22 cellular contexts compared by ENCODE assay signal in the genomic region with DNA sequence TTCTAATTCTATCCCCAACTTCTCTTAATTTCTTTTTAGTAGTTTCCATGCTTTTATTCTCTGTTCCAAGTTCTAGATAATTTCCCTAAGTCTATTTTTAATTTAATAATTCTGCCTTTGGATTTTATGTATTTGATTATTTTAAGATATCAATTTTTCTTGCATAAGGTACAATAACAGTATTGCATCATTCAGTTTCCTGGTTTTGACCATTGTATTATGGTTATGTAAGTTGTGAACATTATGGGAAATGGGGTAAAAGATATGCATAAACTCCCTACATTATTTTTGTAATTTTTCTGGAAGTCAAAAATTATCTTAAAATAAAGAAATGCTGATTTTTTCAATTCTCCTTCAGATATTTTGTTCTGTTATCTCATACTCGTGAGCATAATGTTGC. TPM values are rescaled to one million over a fixed set of nuclear protein-coding genes. Genes with fewer than 3 reads are reported as not detected.
DNase-seq lines count a peak whose midpoint lies in the region; ATAC-seq, FAIRE-seq and TF ChIP-seq lines count a peak whose summit lies in the region.
"Had no signal": no experiment of that assay in that cellular context is flagged by ENCODE, and none has a peak within 500 bp of the region (broad histone marks: within the 10 kb centered on the region; RNA-seq: fewer than 3 reads in every experiment).

No MANE protein-coding gene starts in this region.

- H3K79me2 ChIP-seq in HepG2 (ENCODE audit: insufficient read depth, low read length) (no peaks in the 10 kb centered on the region), K562 (ENCODE audit: control insufficient read depth, insufficient read depth, low read length) (no peaks in the 10 kb centered on the region)

- H3K9me3 ChIP-seq in HepG2 (ENCODE audit: low read length) (no peaks in the 10 kb centered on the region), right lobe of liver (no peaks in the 10 kb centered on the region), K562 (replicated peaks; ENCODE audit: control insufficient read depth, insufficient read depth, low read depth, low read length) (no peaks in the 10 kb centered on the region), small intestine (ENCODE audit: control insufficient read depth, low read depth) (no peaks in the 10 kb centered on the region), MG63 (no peaks in the 10 kb centered on the region)
- H3K9me3 ChIP-seq: A549; BE2C; BLaER1 treated with 17β-estradiol and CSF1 and Interleukin-3, amounts not matched to agents 10 nM and 100 nM had no signal

- H3K9ac ChIP-seq in HepG2 (ENCODE audit: insufficient read depth, low read depth, low read length) (no peak overlapping the region), K562 (ENCODE audit: insufficient read depth in 1 of 2, low read depth in 2 of 2, low read length in 2 of 2) (no peak overlapping the region)
- H3K9ac ChIP-seq: BLaER1 treated with 17β-estradiol and CSF1 and Interleukin-3, amounts not matched to agents 10 nM and 100 nM; GM23248 had no signal

- POLR2A ChIA-PET in HepG2 (lab: Yijun Ruan, JAX) (no interaction called here), K562 (lab: Yijun Ruan, JAX) (no interaction called here)

- no peaks in the 10 kb centered on the region for H3K36me3 ChIP-seq in HepG2 (replicated peaks in 1 of 2; ENCODE audit: control insufficient read depth in 1 of 2, insufficient read depth in 2 of 2, low read length in 2 of 2)
- H3K36me3 ChIP-seq in right lobe of liver = no peaks in the 10 kb centered on the region
- H3K36me3 ChIP-seq in K562 (ENCODE audit: control insufficient read depth, insufficient read depth, low read length) = no peaks in the 10 kb centered on the region
- H3K36me3 ChIP-seq in small intestine (ENCODE audit: control insufficient read depth in 2 of 2, insufficient read depth in 2 of 2, low read length in 2 of 2) = no peaks in the 10 kb centered on the region
- H3K36me3 ChIP-seq in MG63 = no peaks in the 10 kb centered on the region
- H3K36me3 ChIP-seq: BE2C; BLaER1 treated with 17β-estradiol and CSF1 and Interleukin-3, amounts not matched to agents 10 nM and 100 nM had no signal

- WGBS in HepG2 (ENCODE audit: low lambda C conversion rate) = 50% methylated on average over 1 of the region's 1 CpG
- WGBS in right lobe of liver (ENCODE audit: insufficient coverage, low coverage, low lambda C conversion rate, missing lambda C conversion rate) = 85% methylated on average over 1 of the region's 1 CpG
- WGBS in K562 (ENCODE audit: insufficient coverage, low coverage, missing lambda C conversion rate) = 8% methylated on average over 1 of the region's 1 CpG
- WGBS in small intestine, 3 donors = 63 to 94% (median 93%) methylated on average over 1 of the region's 1 CpG

- CTCF ChIA-PET in HepG2 (lab: Yijun Ruan, JAX; ENCODE audit: low intra/inter-chr PET ratio, low total read pairs) (no interaction called here), K562 (lab: Yijun Ruan, JAX; ENCODE audit: low intra/inter-chr PET ratio) (no interaction called here)

- no peak overlapping the region for H2AFZ ChIP-seq in HepG2 (ENCODE audit: low read length)
- H2AFZ ChIP-seq in K562 (ENCODE audit: low read depth, low read length) = no peak overlapping the region
- H2AFZ ChIP-seq: GM23248 had no signal

- in situ Hi-C loops in HepG2 (cut with HindIII; ENCODE audit: extremely low pct_ligation_motif_present, low pct_unique_long_range_greater_than_20kb) = no loop called here
- in situ Hi-C loops in K562 (cut with MboI) = no loop called here

- H3K27me3 ChIP-seq in HepG2 (ENCODE audit: control insufficient read depth in 1 of 2, insufficient read depth in 2 of 2, low read length in 2 of 2) (no peaks in the 10 kb centered on the region), right lobe of liver (no peaks in the 10 kb centered on the region), K562 (ENCODE audit: control insufficient read depth in 2 of 2, insufficient read depth in 2 of 2, low read length in 2 of 2) (no peaks in the 10 kb centered on the region), small intestine (ENCODE audit: control insufficient read depth in 2 of 2, insufficient read depth in 2 of 2, low read length in 2 of 2) (no peaks in the 10 kb centered on the region), MG63 (no peaks in the 10 kb centered on the region)
- H3K27me3 ChIP-seq: BE2C; BLaER1 treated with 17β-estradiol and CSF1 and Interleukin-3, amounts not matched to agents 10 nM and 100 nM had no signal

- FAIRE-seq in HepG2 (lab: Jason Lieb, UNC) (no peak), K562 (lab: Jason Lieb, UNC) (no peak), small intestine (lab: Jason Lieb, UNC) (peak; percentile 26)
- FAIRE-seq: A549, GM12892, GM19239, H1 had no signal

- no peak for TF ChIP-seq RAD21 in HepG2 (CRISPR knock-in tag; IDR thresholded peaks at IDR 0.05)
- TF ChIP-seq RAD21 in K562 (CRISPR knock-in tag; conservative IDR thresholded peaks at IDR 0.05 in 1 of 2, IDR thresholded peaks at IDR 0.05 in 1 of 2) = no peak

- no peak for TF ChIP-seq CTCF in HepG2 (CRISPR knock-in tag; IDR thresholded peaks at IDR 0.05)
- no peak for TF ChIP-seq CTCF in right lobe of liver (IDR thresholded peaks at IDR 0.05)
- TF ChIP-seq CTCF in K562 (IDR thresholded peaks at IDR 0.05 in 2 of 3, conservative IDR thresholded peaks at IDR 0.05 in 1 of 3; ENCODE audit: insufficient read depth in 2 of 3, low read depth in 1 of 3, low read length in 3 of 3) = no peak

- intact Hi-C loops in HepG2 (cut with micrococcal nuclease; ENCODE audit: unreplicated experiment) (loop anchor here (10.0 kb wide), 1 partner anchor 324 kb away; no protein-coding TSS in a partner anchor), right lobe of liver (cut with DNase I) (no loop called here), K562 (cut with micrococcal nuclease) (loop anchor here (10.0 kb wide), 1 partner anchor 144 kb away; no protein-coding TSS in a partner anchor)

- ATAC-seq in HepG2 (no peak), right lobe of liver (no peak), K562 (no peak)
- ATAC-seq: A549 had no signal

- H3K4me1 ChIP-seq in HepG2 (ENCODE audit: insufficient read depth, low read length) (no peaks in the 10 kb centered on the region), right lobe of liver (no peaks in the 10 kb centered on the region), K562 (replicated peaks in 1 of 2; ENCODE audit: control insufficient read depth in 2 of 2, insufficient read depth in 2 of 2, low read length in 2 of 2) (no peaks in the 10 kb centered on the region), small intestine (ENCODE audit: control insufficient read depth in 2 of 2, insufficient read depth in 1 of 2, low read depth in 1 of 2, low read length in 1 of 2) (no peaks in the 10 kb centered on the region)
- H3K4me1 ChIP-seq: A549; BE2C; BLaER1 treated with 17β-estradiol and CSF1 and Interleukin-3, amounts not matched to agents 10 nM and 100 nM had no signal

- TF ChIP-seq POLR2A in HepG2 (IDR thresholded peaks at IDR 0.05; ENCODE audit: insufficient read depth in 1 of 2, low read depth in 2 of 2, low read length in 2 of 2) (no peak), right lobe of liver (IDR thresholded peaks at IDR 0.05) (no peak), K562 (conservative IDR thresholded peaks at IDR 0.05) (no peak)

- DNase-seq in HepG2 (ENCODE audit: low spot score) (no peak), right lobe of liver (no peak), K562 (ENCODE audit: extremely low read depth in 1 of 4, low spot score in 3 of 4) (no peak), small intestine (no peak), MG63 (no peak), ecto neural progenitor cell (ENCODE audit: low spot score) (no peak)
- DNase-seq: 8988T; ACHN; AML-193; BE2C; CD4-positive, alpha-beta T cell; CD8-positive, alpha-beta memory T cell; DMS153; DND-41; GM23248; H7; HCEC 1CT had no signal

- BruUV-seq in HepG2 (replicated peaks; lab: Mats Ljungman, UMichigan) (no TSS peak), K562 (replicated peaks; lab: Mats Ljungman, UMichigan) (no TSS peak)

- H3K27ac ChIP-seq in HepG2 (ENCODE audit: extremely low read length, insufficient read depth, low read length) (no peak overlapping the region), right lobe of liver (no peak overlapping the region), K562 (ENCODE audit: extremely low read depth, low read depth, low read length) (no peak overlapping the region), small intestine (ENCODE audit: low read depth in 1 of 2, low read length in 1 of 2) (no peak overlapping the region)
- H3K27ac ChIP-seq: A549; BLaER1 treated with 17β-estradiol and CSF1 and Interleukin-3, amounts not matched to agents 10 nM and 100 nM; GM23248 had no signal

- H3K4me3 ChIP-seq in HepG2 (replicated peaks in 1 of 3; ENCODE audit: insufficient read depth in 1 of 3, low read depth in 2 of 3, low read length in 3 of 3) (no peak overlapping the region), right lobe of liver (no peak overlapping the region), K562 (no peak overlapping the region), small intestine (ENCODE audit: low read depth in 1 of 2, low read length in 2 of 2) (no peak overlapping the region), MG63 (no peak overlapping the region)
- H3K4me3 ChIP-seq: A549; BLaER1 treated with 17β-estradiol and CSF1 and Interleukin-3, amounts not matched to agents 10 nM and 100 nM; GM23248 had no signal

- H3K4me2 ChIP-seq in HepG2 (ENCODE audit: low read depth, low read length) (no peak overlapping the region), K562 (ENCODE audit: insufficient read depth, low read length) (no peak overlapping the region)
- H3K4me2 ChIP-seq: A549; BLaER1 treated with 17β-estradiol and CSF1 and Interleukin-3, amounts not matched to agents 10 nM and 100 nM had no signal

- no peaks in the 10 kb centered on the region for H3K9me1 ChIP-seq in K562 (ENCODE audit: control insufficient read depth, insufficient read depth, low read length)

- no peaks in the 10 kb centered on the region for H4K20me1 ChIP-seq in HepG2 (ENCODE audit: insufficient read depth, low read length)
- H4K20me1 ChIP-seq in K562 (replicated peaks; ENCODE audit: control insufficient read depth, insufficient read depth, low read length) = no peaks in the 10 kb centered on the region
- H4K20me1 ChIP-seq: BLaER1 treated with 17β-estradiol and CSF1 and Interleukin-3, amounts not matched to agents 10 nM and 100 nM had no signal

- TF ChIP-seq EP300 in HepG2 (IDR thresholded peaks at IDR 0.05; ENCODE audit: low read depth in 2 of 2, low read length in 2 of 2) (no peak), HepG2 (CRISPR knock-in tag; IDR thresholded peaks at IDR 0.05; ENCODE audit: borderline replicate concordance) (no peak), K562 (IDR thresholded peaks at IDR 0.05; ENCODE audit: low read length) (no peak)

RNA-seq across cellular contexts. Expression of a gene that starts 21.1 kb away (rescaled TPM):
- total RNA-seq in HepG2 (2016; rRNA removed; fragmentation: Illumina TruSeq; extraction: Trizol) = 94.7 and 133 TPM in 2 replicates
- 15.5 and 17.3 TPM in 2 replicates for total RNA-seq in HepG2 (2016; cell fraction: cytosol; rRNA removed; fragmentation: Illumina TruSeq; extraction: Trizol; ENCODE audit: low read depth)
- 92.0 and 148 TPM in 2 replicates for total RNA-seq in HepG2 (2016; cell fraction: insoluble cytoplasmic fraction; rRNA removed; fragmentation: Illumina TruSeq; extraction: Trizol)
- total RNA-seq in HepG2 (2016; cell fraction: membrane; rRNA removed; fragmentation: Illumina TruSeq; extraction: Trizol) = 16.4 and 21.2 TPM in 2 replicates
- total RNA-seq in HepG2 (2016; cell fraction: nucleus; rRNA removed; fragmentation: Illumina TruSeq; extraction: Trizol) = 37.3 and 39.1 TPM in 2 replicates
- 6.3 and 8.6 TPM in 2 replicates for polyA plus RNA-seq in HepG2 (2011; rRNA removed)
- polyA plus RNA-seq in HepG2 (2011; cell fraction: cytosol; rRNA removed) = 6.4 and 6.9 TPM in 2 replicates
- polyA plus RNA-seq in HepG2 (2011; cell fraction: nucleus; rRNA removed) = 3.4 and 5.1 TPM in 2 replicates
- polyA plus RNA-seq in HepG2 (2012) = 13.3 and 28.7 TPM in 2 replicates
- polyA plus RNA-seq in HepG2 (2016; cell fraction: cytosol; fragmentation: Illumina TruSeq; extraction: Trizol; ENCODE audit: low read depth) = 14.9 and 15.1 TPM in 2 replicates
- polyA plus RNA-seq in HepG2 (2016; cell fraction: insoluble cytoplasmic fraction; fragmentation: Illumina TruSeq; extraction: Trizol; ENCODE audit: low read depth) = 132 and 140 TPM in 2 replicates
- polyA plus RNA-seq in HepG2 (2016; cell fraction: membrane; fragmentation: Illumina TruSeq; extraction: Trizol; ENCODE audit: low read depth) = 12.5 and 16.4 TPM in 2 replicates
- polyA plus RNA-seq in HepG2 (2016; cell fraction: nucleus; fragmentation: Illumina TruSeq; extraction: Trizol; ENCODE audit: insufficient read depth, low read depth) = 50.0 and 52.5 TPM in 2 replicates
- 1.2 and 8.9 TPM in 2 replicates for polyA minus RNA-seq in HepG2 (2011; rRNA and poly(A)+ RNA removed; ENCODE audit: low replicate concordance)
- polyA minus RNA-seq in HepG2 (2011; cell fraction: cytosol; rRNA and poly(A)+ RNA removed) = 3.3 and 5.5 TPM in 2 replicates
- 8.8 and 19.4 TPM in 2 replicates for polyA minus RNA-seq in HepG2 (2011; cell fraction: nucleus; rRNA and poly(A)+ RNA removed)
- 1 to 10 TPM in 4 of 6 experiments, under 1 TPM in 1, not detected in 1; 0.68 to 2.7 (median 1.4) TPM for total RNA-seq in right lobe of liver
- total RNA-seq in K562 (2011; cell fraction: chromatin; rRNA removed; ENCODE audit: low replicate concordance) = 8.1 and 16.3 TPM in 2 replicates
- 6.2 and 7.0 TPM in 2 replicates for total RNA-seq in K562 (2011; cell fraction: nucleolus; rRNA removed)
- 8.9 and 9.7 TPM in 2 replicates for total RNA-seq in K562 (2011; cell fraction: nucleoplasm; rRNA removed)
- 41.6 and 48.7 TPM in 2 replicates for total RNA-seq in K562 (2014; rRNA removed)
- total RNA-seq in K562 (2014; rRNA removed; fragmentation: Illumina TruSeq; extraction: Trizol) = 82.8 and 92.0 TPM in 2 replicates
- 66.1 and 73.4 TPM in 2 replicates for total RNA-seq in K562 (2015; rRNA removed; fragmentation: Illumina TruSeq; extraction: Trizol)
- total RNA-seq in K562 (2021) = 104 and 105 TPM in 2 replicates
- 40.1 and 66.5 TPM in 2 replicates for polyA plus RNA-seq in K562 (2011; rRNA removed)
- polyA plus RNA-seq in K562 (2011; cell fraction: cytosol; rRNA removed) = 20.1 and 24.1 TPM in 2 replicates
- 6.7 and 13.6 TPM in 2 replicates for polyA plus RNA-seq in K562 (2011; cell fraction: nucleus; rRNA removed)
- polyA plus RNA-seq in K562 (2012) = 57.6 and 108 TPM in 2 replicates
- 60.0 and 66.4 TPM in 2 replicates for polyA plus RNA-seq in K562 (2014; fragmentation: Illumina TruSeq; extraction: Trizol)
- 100 to 1,000 TPM; 240 to 285 TPM for polyA plus RNA-seq in K562 (2014; fragmentation: Nextera tagmentation; extraction: Ambion mirVana)
- 67.1 and 94.2 TPM in 2 replicates for polyA plus RNA-seq in K562 (2014; rRNA removed)
- 35.3 and 38.7 TPM in 2 replicates for polyA minus RNA-seq in K562 (2011; rRNA and poly(A)+ RNA removed)
- polyA minus RNA-seq in K562 (2011; cell fraction: cytosol; rRNA and poly(A)+ RNA removed) = 10.1 and 10.3 TPM in 2 replicates
- polyA minus RNA-seq in K562 (2011; cell fraction: nucleus; rRNA and poly(A)+ RNA removed) = 14.5 and 28.1 TPM in 2 replicates
- polyA plus RNA-seq in small intestine = 10 to 100 TPM in 1 of 3 donors, 1 to 10 TPM in 2; 6.3 to 33.5 (median 7.3) TPM
- total RNA-seq in MG63 (2014; rRNA removed; shearing (Covaris generic); ENCODE audit: low replicate concordance) = 0.67 and 30.4 TPM in 2 replicates

Comparison
In these comparisons a context has a peak if more than half of its experiments do, and no peak if none do; other contexts are left out.
1. intact Hi-C loops: an anchor here in HepG2 (10.0 kb wide) and K562 (10.0 kb wide); none called in right lobe of liver.